2 cellular contexts compared by ENCODE assay signal in the genomic region with DNA sequence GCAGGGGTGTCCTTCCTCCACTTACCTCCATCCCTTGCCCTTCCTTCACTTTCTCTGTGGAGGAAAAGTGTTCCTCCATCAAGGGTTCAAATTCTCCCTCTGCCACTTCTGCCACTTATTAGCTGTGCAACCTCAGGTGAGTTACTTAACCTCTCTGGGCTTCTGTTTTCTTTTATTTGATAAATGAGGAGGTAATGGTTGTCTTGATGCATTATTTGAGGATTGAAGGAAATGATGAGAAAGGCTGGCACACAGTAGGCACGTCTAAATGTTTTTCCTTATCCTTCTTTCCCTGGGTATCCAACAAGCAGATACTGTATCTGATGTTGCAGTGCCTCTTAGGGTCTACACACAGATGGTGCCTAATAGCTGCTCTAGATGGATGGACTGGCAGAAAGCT.
A peak's percentile ranks its signal among the peaks of the same experiment; 100 is the strongest.
TF ChIP-seq lines count a peak whose summit lies in the region.

No MANE protein-coding gene starts in this region.

TF ChIP-seq in HepG2, 621 proteins besides CTCF, POLR2A, EP300 and RAD21:
- no peak for TF ChIP-seq NR3C1 (CRISPR knock-in tag; IDR thresholded peaks at IDR 0.05)
- no peak for TF ChIP-seq TBP (CRISPR knock-in tag; IDR thresholded peaks at IDR 0.05)
- TF ChIP-seq ZNF768 (CRISPR knock-in tag; IDR thresholded peaks at IDR 0.05): peak; percentile 40; the same call in 1 of the 2 replicates
TF ChIP-seq in HepG2: peak in this region for 1.

TF ChIP-seq in K562, 482 proteins besides CTCF, POLR2A, EP300 and RAD21:
- TF ChIP-seq, protein P1, sequence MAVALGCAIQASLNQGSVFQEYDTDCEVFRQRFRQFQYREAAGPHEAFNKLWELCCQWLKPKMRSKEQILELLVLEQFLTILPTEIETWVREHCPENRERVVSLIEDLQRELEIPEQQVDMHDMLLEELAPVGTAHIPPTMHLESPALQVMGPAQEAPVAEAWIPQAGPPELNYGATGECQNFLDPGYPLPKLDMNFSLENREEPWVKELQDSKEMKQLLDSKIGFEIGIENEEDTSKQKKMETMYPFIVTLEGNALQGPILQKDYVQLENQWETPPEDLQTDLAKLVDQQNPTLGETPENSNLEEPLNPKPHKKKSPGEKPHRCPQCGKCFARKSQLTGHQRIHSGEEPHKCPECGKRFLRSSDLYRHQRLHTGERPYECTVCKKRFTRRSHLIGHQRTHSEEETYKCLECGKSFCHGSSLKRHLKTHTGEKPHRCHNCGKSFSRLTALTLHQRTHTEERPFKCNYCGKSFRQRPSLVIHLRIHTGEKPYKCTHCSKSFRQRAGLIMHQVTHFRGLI (CRISPR knock-in tag; IDR thresholded peaks at IDR 0.05): no peak
- TF ChIP-seq ZNF609 (CRISPR knock-in tag; IDR thresholded peaks at IDR 0.05; ENCODE audit: borderline replicate concordance) (no peak), TAL1 (IDR thresholded peaks at IDR 0.05) (no peak), ADNP (tag; IDR thresholded peaks at IDR 0.05) (peak; percentile 86), MCM5 (IDR thresholded peaks at IDR 0.05; ENCODE audit: low read depth) (no peak), AFF4 (CRISPR knock-in tag; IDR thresholded peaks at IDR 0.05) (no peak), CHD2 (IDR thresholded peaks at IDR 0.05; ENCODE audit: low read depth, low read length) (no peak), USF2 (CRISPR knock-in tag; IDR thresholded peaks at IDR 0.05) (no peak), SMARCA5 (IDR thresholded peaks at IDR 0.05) (0 out of 2 replicates have a peak, but pooled peaks have one; percentile 19), BRF1 (IDR thresholded peaks at IDR 0.05; ENCODE audit: borderline replicate concordance, extremely low read depth, insufficient read length) (no peak), MEF2D (tag; conservative IDR thresholded peaks at IDR 0.05; ENCODE audit: low read depth) (no peak), CHD4 (IDR thresholded peaks at IDR 0.05; ENCODE audit: insufficient read depth, insufficient replicate concordance, low read depth, low read length, poor library complexity, severe bottlenecking) (no peak), BCOR (IDR thresholded peaks at IDR 0.05) (peak; percentile 85), ZKSCAN8 (CRISPR knock-in tag; IDR thresholded peaks at IDR 0.05) (peak; percentile 79; the same call in 1 of the 2 replicates), POLR2B (IDR thresholded peaks at IDR 0.05; ENCODE audit: low read depth, partially characterized antibody) (no peak), ZNF263 (CRISPR knock-in tag; IDR thresholded peaks at IDR 0.05; ENCODE audit: borderline replicate concordance) (no peak), DPF2 (IDR thresholded peaks at IDR 0.05) (no peak), ZKSCAN3 (CRISPR knock-in tag; IDR thresholded peaks at IDR 0.05) (no peak), TCF7 (IDR thresholded peaks at IDR 0.05; ENCODE audit: borderline replicate concordance) (no peak), MEF2A (IDR thresholded peaks at IDR 0.05; ENCODE audit: control insufficient read depth, low read depth, low read length) (no peak), RCOR1 (IDR thresholded peaks at IDR 0.05; ENCODE audit: borderline replicate concordance in 1 of 2, low read depth in 2 of 2, low read length in 2 of 2) (no peak), KDM1A (IDR thresholded peaks at IDR 0.05) (peak; percentile 19 to 28; a peak in 2 of 4 replicates), GTF2F1 (IDR thresholded peaks at IDR 0.05; ENCODE audit: low read depth, low read length) (no peak), KHSRP (IDR thresholded peaks at IDR 0.05) (no peak), NFE2 (IDR thresholded peaks at IDR 0.05; ENCODE audit: low read depth) (no peak), MTA2 (IDR thresholded peaks at IDR 0.05; ENCODE audit: low read depth) (no peak), RBM25 (IDR thresholded peaks at IDR 0.05; ENCODE audit: low read depth, low read length, severe bottlenecking) (peak; percentile 86), ZFP36 (IDR thresholded peaks at IDR 0.05; ENCODE audit: low read depth, low read length, partially characterized antibody) (peak; percentile 86), REST (CRISPR knock-in tag; IDR thresholded peaks at IDR 0.05; ENCODE audit: low read depth) (no peak), THAP12 (CRISPR knock-in tag; IDR thresholded peaks at IDR 0.05) (no peak)
- TF ChIP-seq, protein P2, sequence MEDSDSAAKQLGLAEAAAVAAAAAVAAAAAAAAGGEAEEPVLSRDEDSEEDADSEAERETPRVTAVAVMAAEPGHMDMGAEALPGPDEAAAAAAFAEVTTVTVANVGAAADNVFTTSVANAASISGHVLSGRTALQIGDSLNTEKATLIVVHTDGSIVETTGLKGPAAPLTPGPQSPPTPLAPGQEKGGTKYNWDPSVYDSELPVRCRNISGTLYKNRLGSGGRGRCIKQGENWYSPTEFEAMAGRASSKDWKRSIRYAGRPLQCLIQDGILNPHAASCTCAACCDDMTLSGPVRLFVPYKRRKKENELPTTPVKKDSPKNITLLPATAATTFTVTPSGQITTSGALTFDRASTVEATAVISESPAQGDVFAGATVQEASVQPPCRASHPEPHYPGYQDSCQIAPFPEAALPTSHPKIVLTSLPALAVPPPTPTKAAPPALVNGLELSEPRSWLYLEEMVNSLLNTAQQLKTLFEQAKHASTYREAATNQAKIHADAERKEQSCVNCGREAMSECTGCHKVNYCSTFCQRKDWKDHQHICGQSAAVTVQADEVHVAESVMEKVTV (CRISPR knock-in tag; IDR thresholded peaks at IDR 0.05): no peak
